Comparison of ENCODE assay signal across 1 cellular context in genomic region chr22:30806391-30806861, GRCh38.
TF ChIP-seq lines count a peak whose summit lies in the region.

No MANE protein-coding gene starts in this region.

TF ChIP-seq in HCT116, 20 proteins besides CTCF, POLR2A, EP300 and RAD21 (continued from another document):
- TF ChIP-seq, protein P1, sequence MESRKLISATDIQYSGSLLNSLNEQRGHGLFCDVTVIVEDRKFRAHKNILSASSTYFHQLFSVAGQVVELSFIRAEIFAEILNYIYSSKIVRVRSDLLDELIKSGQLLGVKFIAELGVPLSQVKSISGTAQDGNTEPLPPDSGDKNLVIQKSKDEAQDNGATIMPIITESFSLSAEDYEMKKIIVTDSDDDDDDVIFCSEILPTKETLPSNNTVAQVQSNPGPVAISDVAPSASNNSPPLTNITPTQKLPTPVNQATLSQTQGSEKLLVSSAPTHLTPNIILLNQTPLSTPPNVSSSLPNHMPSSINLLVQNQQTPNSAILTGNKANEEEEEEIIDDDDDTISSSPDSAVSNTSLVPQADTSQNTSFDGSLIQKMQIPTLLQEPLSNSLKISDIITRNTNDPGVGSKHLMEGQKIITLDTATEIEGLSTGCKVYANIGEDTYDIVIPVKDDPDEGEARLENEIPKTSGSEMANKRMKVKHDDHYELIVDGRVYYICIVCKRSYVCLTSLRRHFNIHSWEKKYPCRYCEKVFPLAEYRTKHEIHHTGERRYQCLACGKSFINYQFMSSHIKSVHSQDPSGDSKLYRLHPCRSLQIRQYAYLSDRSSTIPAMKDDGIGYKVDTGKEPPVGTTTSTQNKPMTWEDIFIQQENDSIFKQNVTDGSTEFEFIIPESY (IDR thresholded peaks at IDR 0.05; ENCODE audit: extremely low read depth, insufficient replicate concordance, low read length) = no peak
- TF ChIP-seq EZH2phosphoT487 (IDR thresholded peaks at IDR 0.05; ENCODE audit: borderline replicate concordance) (no peak), POLR2AphosphoS5 (IDR thresholded peaks at IDR 0.05; ENCODE audit: low read depth, low read length) (peak; percentile 45; the same call in 1 of the 2 replicates), JUND (IDR thresholded peaks at IDR 0.05) (peak; percentile 90), SIN3A (IDR thresholded peaks at IDR 0.05; ENCODE audit: low read depth) (no peak), YY1 (IDR thresholded peaks at IDR 0.05; ENCODE audit: extremely low read depth, insufficient replicate concordance, low read depth, low read length) (peak; percentile 16), FOSL1 (IDR thresholded peaks at IDR 0.05; ENCODE audit: low read depth) (peak; percentile 84), SRF (IDR thresholded peaks at IDR 0.05; ENCODE audit: low read depth) (no peak)
- TF ChIP-seq, protein P2, sequence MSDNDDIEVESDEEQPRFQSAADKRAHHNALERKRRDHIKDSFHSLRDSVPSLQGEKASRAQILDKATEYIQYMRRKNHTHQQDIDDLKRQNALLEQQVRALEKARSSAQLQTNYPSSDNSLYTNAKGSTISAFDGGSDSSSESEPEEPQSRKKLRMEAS (IDR thresholded peaks at IDR 0.05) = no peak
- TF ChIP-seq, protein P3, sequence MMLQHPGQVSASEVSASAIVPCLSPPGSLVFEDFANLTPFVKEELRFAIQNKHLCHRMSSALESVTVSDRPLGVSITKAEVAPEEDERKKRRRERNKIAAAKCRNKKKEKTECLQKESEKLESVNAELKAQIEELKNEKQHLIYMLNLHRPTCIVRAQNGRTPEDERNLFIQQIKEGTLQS (IDR thresholded peaks at IDR 0.05) = no peak
